Comparison of ENCODE assay signal across 24 cellular contexts in genomic region chr16:81167851-81168250, GRCh38.
DNase-seq lines count a peak whose midpoint lies in the region; ATAC-seq, FAIRE-seq and TF ChIP-seq lines count a peak whose summit lies in the region.
"Had no signal": no experiment of that assay in that cellular context is flagged by ENCODE, and none has a peak within 500 bp of the region (broad histone marks: within the 10 kb centered on the region; RNA-seq: fewer than 3 reads in every experiment).

No MANE protein-coding gene starts in this region.

- H3K27me3 ChIP-seq in right atrium auricular region = no peaks in the 10 kb centered on the region
- no peaks in the 10 kb centered on the region for H3K27me3 ChIP-seq in left ventricle myocardium inferior (ENCODE audit: low read depth)
- no peaks in the 10 kb centered on the region for H3K27me3 ChIP-seq in tibial artery
- H3K27me3 ChIP-seq: BE2C; BLaER1 treated with 17β-estradiol and CSF1 and Interleukin-3, amounts not matched to agents 10 nM and 100 nM had no signal

- H3K9me3 ChIP-seq in right atrium auricular region (no peaks in the 10 kb centered on the region), left ventricle myocardium inferior (replicated peaks) (no peaks in the 10 kb centered on the region), tibial artery (no peaks in the 10 kb centered on the region)
- H3K9me3 ChIP-seq: A549; BE2C; BLaER1 treated with 17β-estradiol and CSF1 and Interleukin-3, amounts not matched to agents 10 nM and 100 nM had no signal

- no peak overlapping the region for H3K27ac ChIP-seq in right atrium auricular region
- H3K27ac ChIP-seq in left ventricle myocardium inferior (replicated peaks) = peak overlapping the region; percentile 36
- H3K27ac ChIP-seq in tibial artery = peak overlapping the region in 1 of 2 donors; percentile 54
- H3K27ac ChIP-seq: A549; BLaER1 treated with 17β-estradiol and CSF1 and Interleukin-3, amounts not matched to agents 10 nM and 100 nM had no signal

- no peak for TF ChIP-seq CTCF in right atrium auricular region (IDR thresholded peaks at IDR 0.05)
- no peak for TF ChIP-seq CTCF in left ventricle myocardium inferior (IDR thresholded peaks at IDR 0.05; ENCODE audit: borderline replicate concordance)
- no peak for TF ChIP-seq CTCF in tibial artery (IDR thresholded peaks at IDR 0.05)

- H3K4me1 ChIP-seq in right atrium auricular region = no peaks in the 10 kb centered on the region
- no peaks in the 10 kb centered on the region for H3K4me1 ChIP-seq in left ventricle myocardium inferior
- H3K4me1 ChIP-seq in tibial artery = peaks cover 0 to 12% (median 4%) of the 10 kb centered on the region in 4 donors
- H3K4me1 ChIP-seq: A549; BE2C; BLaER1 treated with 17β-estradiol and CSF1 and Interleukin-3, amounts not matched to agents 10 nM and 100 nM had no signal

- DNase-seq in Right ventricle myocardium superior (peak; percentile 55), right atrium auricular region (ENCODE audit: low spot score) (no peak), left ventricle myocardium inferior (peak; percentile 52), tibial artery (peak; percentile 29 to 89), frontal cortex (ENCODE audit: low spot score in 2 of 2) (no peak)
- DNase-seq in activated CD8-positive, alpha-beta memory T cell treated with anti-CD3 and anti-CD28 coated beads, Interleukin-2, amount 50 U/mL, for 4 hours = no peak
- DNase-seq: 8988T; ACHN; AML-193; BE2C; Calu3; CD4-positive, alpha-beta memory T cell; COR-L47; DMS53; DMS79 treated with DMSO at 0.1 percent for 48 hours; GF-D8; H9 had no signal

- ATAC-seq in Right ventricle myocardium superior (ENCODE audit: poor library complexity) = peak; percentile 72
- ATAC-seq in HG03460 (IDR thresholded peaks at IDR 0.05; ENCODE audit: unreplicated experiment) = no peak
- ATAC-seq: A549, GM23338, HCT116 had no signal

- intact Hi-C loops in Right ventricle myocardium superior (cut with DNase I) (no loop called here), left ventricle myocardium inferior (cut with micrococcal nuclease) (no loop called here), tibial artery (cut with DNase I; ENCODE audit: low total_unique reads) (no loop called here)

- no peak for FAIRE-seq in frontal cortex (lab: Jason Lieb, UNC)
- FAIRE-seq: A549, GM12891, GM18507 had no signal

- H3K36me3 ChIP-seq in right atrium auricular region (no peaks in the 10 kb centered on the region), left ventricle myocardium inferior (no peaks in the 10 kb centered on the region), tibial artery (no peaks in the 10 kb centered on the region)
- H3K36me3 ChIP-seq: BE2C; BLaER1 treated with 17β-estradiol and CSF1 and Interleukin-3, amounts not matched to agents 10 nM and 100 nM had no signal

- no peak overlapping the region for H3K4me3 ChIP-seq in right atrium auricular region
- no peak overlapping the region for H3K4me3 ChIP-seq in left ventricle myocardium inferior
- no peak overlapping the region for H3K4me3 ChIP-seq in tibial artery
- H3K4me3 ChIP-seq: A549; BLaER1 treated with 17β-estradiol and CSF1 and Interleukin-3, amounts not matched to agents 10 nM and 100 nM; GM23338 had no signal

Comparison
In these comparisons a context has a peak if more than half of its experiments do, and no peak if none do; other contexts are left out.
1. DNase-seq: peak in Right ventricle myocardium superior (single experiment), left ventricle myocardium inferior (single experiment) and tibial artery (2 of 2); none in right atrium auricular region (single experiment), activated CD8-positive, alpha-beta memory T cell treated with anti-CD3 and anti-CD28 coated beads, Interleukin-2, amount 50 U/mL, for 4 hours (single experiment) and frontal cortex (0 of 2).